8 cellular contexts compared by ENCODE assay signal in genomic region chr5:169548315-169548714, GRCh38. TPM values are rescaled to one million over a fixed set of nuclear protein-coding genes. Genes with fewer than 3 reads are reported as not detected.
A peak's percentile ranks its signal among the peaks of the same experiment; 100 is the strongest.
DNase-seq lines count a peak whose midpoint lies in the region; TF ChIP-seq lines count a peak whose summit lies in the region.

No MANE protein-coding gene starts in this region.

- DNase-seq in fibroblast of lung (ENCODE audit: low read depth in 2 of 2) (peak; percentile 54 to 62), progenitor cell of endocrine pancreas (ENCODE audit: low spot score, unreplicated experiment) (no peak), islet precursor cell (no peak), T1000 (lab: John Stamatoyannopoulos, UW) (no peak), stomach (no peak)
- DNase-seq in stimulated activated CD8-positive, alpha-beta memory T cell treated with anti-CD3 and anti-CD28 coated beads, Interleukin-4, amount 100 ng/mL, for 48 hours, result no peak

- H3K9me3 Mint-ChIP-seq in progenitor cell of endocrine pancreas (ENCODE audit: low read depth), result peaks cover 7% of the 10 kb centered on the region

- H3K4me1 ChIP-seq in OCI-LY3 (ENCODE audit: low read length), result peaks cover 20% of the 10 kb centered on the region
- peaks cover 2% of the 10 kb centered on the region for H3K4me1 ChIP-seq in fibroblast of lung (ENCODE audit: control insufficient read depth, extremely low read depth, insufficient read depth, low read length)
- no peaks in the 10 kb centered on the region for H3K4me1 ChIP-seq in stomach

- 0 to 28% (median 18%) methylated on average over 1 of the region's 1 CpG for WGBS in stomach, 5 donors

- H3K36me3 ChIP-seq in OCI-LY3 (replicated peaks; ENCODE audit: low read depth, low read length) (no peaks in the 10 kb centered on the region), fibroblast of lung (ENCODE audit: control insufficient read depth, insufficient read depth, low read length) (no peaks in the 10 kb centered on the region), stomach (no peaks in the 10 kb centered on the region)

- no peak overlapping the region for H3K4me3 ChIP-seq in OCI-LY3 (ENCODE audit: low read length)
- no peak overlapping the region for H3K4me3 ChIP-seq in fibroblast of lung (replicated peaks in 1 of 4; ENCODE audit: control extremely low read depth in 1 of 4, insufficient read depth in 1 of 4, low read depth in 3 of 4, low read length in 4 of 4)
- no peak overlapping the region for H3K4me3 ChIP-seq in stomach

- intact Hi-C loops in stomach (cut with DNase I; ENCODE audit: low total_unique reads), result loop anchor here (10.0 kb wide), 1 partner anchor 564 kb away; no protein-coding TSS in a partner anchor

- peak; percentile 4 for TF ChIP-seq CTCF in GM12873 (IDR thresholded peaks at IDR 0.05; ENCODE audit: insufficient read depth, low read depth, low read length, missing control alignments)
- peak; percentile 60 for TF ChIP-seq CTCF in OCI-LY3 (IDR thresholded peaks at IDR 0.05; ENCODE audit: low read depth, low read length)
- TF ChIP-seq CTCF in fibroblast of lung (conservative IDR thresholded peaks at IDR 0.05 in 1 of 2, IDR thresholded peaks at IDR 0.05 in 1 of 2; ENCODE audit: low read depth in 1 of 2, low read length in 2 of 2), result peak; percentile 37 to 55
- TF ChIP-seq CTCF in progenitor cell of endocrine pancreas (IDR thresholded peaks at IDR 0.05; ENCODE audit: unreplicated experiment), result peak; percentile 59
- TF ChIP-seq CTCF in stomach (IDR thresholded peaks at IDR 0.05), result peak in 3 of 7 experiments; percentile 10 to 30 (median 15)

- H3K4me2 ChIP-seq in OCI-LY3 (ENCODE audit: low read length) (no peak overlapping the region), fibroblast of lung (ENCODE audit: extremely low read depth, insufficient read depth, low read length) (no peak overlapping the region)

- H3K4me3 Mint-ChIP-seq in progenitor cell of endocrine pancreas (ENCODE audit: low read depth), result no peak overlapping the region

- H2AFZ ChIP-seq in OCI-LY3 (ENCODE audit: low read depth, low read length), result no peak overlapping the region
- no peak overlapping the region for H2AFZ ChIP-seq in fibroblast of lung (ENCODE audit: low read length)

- no peak overlapping the region for H3K9ac ChIP-seq in OCI-LY3 (ENCODE audit: low read length)
- no peak overlapping the region for H3K9ac ChIP-seq in fibroblast of lung (ENCODE audit: insufficient read depth, low read length)

- no peaks in the 10 kb centered on the region for H3K27me3 Mint-ChIP-seq in progenitor cell of endocrine pancreas

- H3K9me3 ChIP-seq in OCI-LY3 (ENCODE audit: insufficient read depth, low read length) (no peaks in the 10 kb centered on the region), fibroblast of lung (ENCODE audit: control insufficient read depth, insufficient read depth, low read depth, low read length) (no peaks in the 10 kb centered on the region), stomach (no peaks in the 10 kb centered on the region)

- H3K27ac Mint-ChIP-seq in progenitor cell of endocrine pancreas, result no peak overlapping the region

- H3K4me1 Mint-ChIP-seq in progenitor cell of endocrine pancreas (ENCODE audit: low read depth), result peaks cover 32% of the 10 kb centered on the region

- no peak overlapping the region for H3K27ac ChIP-seq in OCI-LY3 (ENCODE audit: low read length)
- no peak overlapping the region for H3K27ac ChIP-seq in fibroblast of lung (ENCODE audit: insufficient read depth, low read length)
- H3K27ac ChIP-seq in stomach, result no peak overlapping the region

- H3K27me3 ChIP-seq in OCI-LY3 (ENCODE audit: low read depth, low read length), result peaks cover 74% of the 10 kb centered on the region
- no peaks in the 10 kb centered on the region for H3K27me3 ChIP-seq in fibroblast of lung (ENCODE audit: control insufficient read depth, insufficient read depth, low read length)
- peaks cover 0 to 20% (median 0%) of the 10 kb centered on the region in 3 donors for H3K27me3 ChIP-seq in stomach

- H4K20me1 ChIP-seq in OCI-LY3 (ENCODE audit: insufficient read depth, low read length) (no peaks in the 10 kb centered on the region), fibroblast of lung (ENCODE audit: control insufficient read depth, extremely low read depth, insufficient read depth, low read length) (no peaks in the 10 kb centered on the region)

- TF ChIP-seq EP300 in stomach (IDR thresholded peaks at IDR 0.05), result no peak

- no peak for TF ChIP-seq POLR2A in stomach (IDR thresholded peaks at IDR 0.05)

- H3K79me2 ChIP-seq in OCI-LY3 (ENCODE audit: low read length), result no peaks in the 10 kb centered on the region
- no peaks in the 10 kb centered on the region for H3K79me2 ChIP-seq in fibroblast of lung (ENCODE audit: control insufficient read depth, insufficient read depth, low read length)

- H3K36me3 Mint-ChIP-seq in progenitor cell of endocrine pancreas (ENCODE audit: insufficient read depth), result peaks cover 1% of the 10 kb centered on the region

RNA-seq across cellular contexts. Expression of gene SPDL1, which starts 35.3 kb away (rescaled TPM):
- total RNA-seq in fibroblast of lung, result 6.9 and 10.9 TPM in 2 replicates
- 24.5 and 34.4 TPM in 2 replicates for polyA plus RNA-seq in fibroblast of lung
- 13.3 and 20.1 TPM in 2 replicates for polyA plus RNA-seq in fibroblast of lung (2012)
- polyA minus RNA-seq in fibroblast of lung (ENCODE audit: low replicate concordance), result 0.11 and 1.7 TPM in 2 replicates
- total RNA-seq in progenitor cell of endocrine pancreas, result 38.1 and 38.3 TPM in 2 replicates
- total RNA-seq in stomach, result 100 to 1,000 TPM in 1 of 5 donors, 10 to 100 TPM in 2, 1 to 10 TPM in 2; 4.8 to 140 (median 13.6) TPM
- 1 to 10 TPM; 5.4 to 5.7 (median 5.4) TPM for polyA plus RNA-seq in stomach

Comparison
In these comparisons a context has a peak if more than half of its experiments do, and no peak if none do; other contexts are left out.
1. DNase-seq: peak in fibroblast of lung (2 of 2); none in progenitor cell of endocrine pancreas (single experiment), islet precursor cell (single experiment), stimulated activated CD8-positive, alpha-beta memory T cell treated with anti-CD3 and anti-CD28 coated beads, Interleukin-4, amount 100 ng/mL, for 48 hours (single experiment), T1000 (single experiment) and stomach (single experiment).